ENCODE assay signal across 28 cellular contexts in genomic region chr6:24849713-24850112, GRCh38. TPM values are rescaled to one million over a fixed set of nuclear protein-coding genes. Genes with fewer than 3 reads are reported as not detected.
DNase-seq lines count a peak whose midpoint lies in the region; ATAC-seq and TF ChIP-seq lines count a peak whose summit lies in the region.
"Had no signal": no experiment of that assay in that cellular context is flagged by ENCODE, and none has a peak within 500 bp of the region (broad histone marks: within the 10 kb centered on the region; RNA-seq: fewer than 3 reads in every experiment).

No MANE protein-coding gene starts in this region.

- CTCF ChIA-PET in activated naive CD4-positive, alpha-beta T cell treated with anti-CD3 and anti-CD28 coated beads for 36 hours (lab: Charles Lee) = interaction anchor here (0.9 to 2.1 kb wide), 5 partner anchors 8 to 268 kb away, joined by 3 to 7 read pairs (median 3); no protein-coding TSS in a partner anchor
- CTCF ChIA-PET in T-cell (lab: Charles Lee) = interaction anchor here (0.6 to 0.8 kb wide), 3 partner anchors 159 to 679 kb away, joined by 3 to 4 read pairs (median 3); no protein-coding TSS in a partner anchor

- peaks cover 38% of the 10 kb centered on the region for H3K4me1 Mint-ChIP-seq in activated naive CD4-positive, alpha-beta T cell treated with anti-CD3 and anti-CD28 coated beads for 36 hours (ENCODE audit: low read depth)
- H3K4me1 Mint-ChIP-seq in T-cell = peaks cover 39 to 70% (median 45%) of the 10 kb centered on the region in 3 donors
- H3K4me1 Mint-ChIP-seq in immature natural killer cell = peaks cover 9 to 32% of the 10 kb centered on the region in 2 donors
- peaks cover 34% of the 10 kb centered on the region for H3K4me1 Mint-ChIP-seq in stimulated activated memory B cell treated with anti-CD40 and anti-IgM and Interleukin-4, amounts not matched to agents 10 μg/mL and 1 μg/mL and 100 μg/mL, for 72 hours
- H3K4me1 Mint-ChIP-seq in mesothelial cell of epicardium = peaks cover 6% of the 10 kb centered on the region

- peaks cover 72% of the 10 kb centered on the region for H3K36me3 Mint-ChIP-seq in activated naive CD4-positive, alpha-beta T cell treated with anti-CD3 and anti-CD28 coated beads for 36 hours (ENCODE audit: low read depth)
- H3K36me3 Mint-ChIP-seq in T-cell (peaks cover 77% of the 10 kb centered on the region), immature natural killer cell (peaks cover 7 to 73% (median 54%) of the 10 kb centered on the region in 3 donors), mesothelial cell of epicardium (no peaks in the 10 kb centered on the region)
- peaks cover 81% of the 10 kb centered on the region for H3K36me3 Mint-ChIP-seq in stimulated activated memory B cell treated with anti-CD40 and anti-IgM and Interleukin-4, amounts not matched to agents 10 μg/mL and 1 μg/mL and 100 μg/mL, for 72 hours

- no peaks in the 10 kb centered on the region for H3K27me3 Mint-ChIP-seq in activated naive CD4-positive, alpha-beta T cell treated with anti-CD3 and anti-CD28 coated beads for 36 hours (ENCODE audit: low read depth)
- H3K27me3 Mint-ChIP-seq in T-cell (no peaks in the 10 kb centered on the region), immature natural killer cell (ENCODE audit: low read depth in 3 of 3) (peaks cover 0 to 9% (median 4%) of the 10 kb centered on the region in 3 donors), mesothelial cell of epicardium (ENCODE audit: low read depth) (no peaks in the 10 kb centered on the region)
- no peaks in the 10 kb centered on the region for H3K27me3 Mint-ChIP-seq in stimulated activated memory B cell treated with anti-CD40 and anti-IgM and Interleukin-4, amounts not matched to agents 10 μg/mL and 1 μg/mL and 100 μg/mL, for 72 hours

- TF ChIP-seq CTCF in mesothelial cell of epicardium (IDR thresholded peaks at IDR 0.05; ENCODE audit: unreplicated experiment) = no peak

- POLR2A ChIA-PET in T-cell (lab: Charles Lee) = no interaction called here

- intact Hi-C loops in activated naive CD4-positive, alpha-beta T cell treated with anti-CD3 and anti-CD28 coated beads for 36 hours (cut with micrococcal nuclease) = no loop called here

- peak overlapping the region; percentile 50 for H3K27ac Mint-ChIP-seq in activated naive CD4-positive, alpha-beta T cell treated with anti-CD3 and anti-CD28 coated beads for 36 hours
- peak overlapping the region; percentile 86 to 91 for H3K27ac Mint-ChIP-seq in T-cell
- H3K27ac Mint-ChIP-seq in immature natural killer cell = peak overlapping the region; percentile 52 to 82 (median 70)
- H3K27ac Mint-ChIP-seq in stimulated activated memory B cell treated with anti-CD40 and anti-IgM and Interleukin-4, amounts not matched to agents 10 μg/mL and 1 μg/mL and 100 μg/mL, for 72 hours = peak overlapping the region; percentile 63
- H3K27ac Mint-ChIP-seq in mesothelial cell of epicardium = no peak overlapping the region

- no peak overlapping the region for H3K4me3 Mint-ChIP-seq in activated naive CD4-positive, alpha-beta T cell treated with anti-CD3 and anti-CD28 coated beads for 36 hours
- H3K4me3 Mint-ChIP-seq in T-cell (no peak overlapping the region), immature natural killer cell (no peak overlapping the region), mesothelial cell of epicardium (no peak overlapping the region)
- no peak overlapping the region for H3K4me3 Mint-ChIP-seq in stimulated activated memory B cell treated with anti-CD40 and anti-IgM and Interleukin-4, amounts not matched to agents 10 μg/mL and 1 μg/mL and 100 μg/mL, for 72 hours

- DNase-seq in activated naive CD4-positive, alpha-beta T cell treated with anti-CD3 and anti-CD28 coated beads for 36 hours = no peak
- no peak for DNase-seq in activated naive CD4-positive, alpha-beta T cell treated with anti-CD3 and anti-CD28 coated beads, Interleukin-2, amount 50 U/mL, for 16 hours
- DNase-seq in T-cell = no peak
- no peak for DNase-seq in immature natural killer cell
- no peak for DNase-seq in NCI-H128 (lab: John Stamatoyannopoulos, UW; ENCODE audit: unreplicated experiment)
- DNase-seq in mesothelial cell of epicardium (ENCODE audit: low spot score in 2 of 2, unreplicated experiment in 2 of 2) = no peak
- DNase-seq: activated CD4-positive, alpha-beta T cell treated with anti-CD3 and anti-CD28 coated beads for 1 hour; COR-L47; cortex of kidney; effector memory CD4-positive, alpha-beta T cell; Karpas-422; left colon; NCI-H146; NCI-H226; NCI-H526 treated with DMSO at 0.1 percent for 48 hours; Right ventricle myocardium superior; stimulated activated CD4-positive, alpha-beta T cell treated with anti-CD3 and anti-CD28 coated beads, Interleukin-1b, Interleukin-23, amount 100 ng/mL, for 48 hours; T-helper 2 cell; transverse colon had no signal

- no peak for ATAC-seq in T-cell (replicated peaks in 1 of 4)
- no peak for ATAC-seq in stimulated activated memory B cell treated with anti-CD40 and anti-IgM and Interleukin-4, amounts not matched to agents 10 μg/mL and 1 μg/mL and 100 μg/mL, for 72 hours
- ATAC-seq in HG02970 (IDR thresholded peaks at IDR 0.05; ENCODE audit: low FRiP score, unreplicated experiment) = no peak
- ATAC-seq: left colon, SK-N-SH treated with all-trans-retinoic acid at 6 μM for 48 hours had no signal

- no peaks in the 10 kb centered on the region for H3K9me3 Mint-ChIP-seq in activated naive CD4-positive, alpha-beta T cell treated with anti-CD3 and anti-CD28 coated beads for 36 hours
- H3K9me3 Mint-ChIP-seq in T-cell (no peaks in the 10 kb centered on the region), immature natural killer cell (no peaks in the 10 kb centered on the region), mesothelial cell of epicardium (no peaks in the 10 kb centered on the region)
- H3K9me3 Mint-ChIP-seq in stimulated activated memory B cell treated with anti-CD40 and anti-IgM and Interleukin-4, amounts not matched to agents 10 μg/mL and 1 μg/mL and 100 μg/mL, for 72 hours = no peaks in the 10 kb centered on the region

RNA-seq across cellular contexts. Expression of gene ARMH2, which starts 51.0 kb away (rescaled TPM):
- not detected for total RNA-seq in activated naive CD4-positive, alpha-beta T cell treated with anti-CD3 and anti-CD28 coated beads for 36 hours
- total RNA-seq in T-cell = 1 to 10 TPM; 2.2 to 4.6 (median 3.7) TPM
- not detected for polyA plus RNA-seq in immature natural killer cell
- total RNA-seq in mesothelial cell of epicardium = not detected in 3 replicates
- total RNA-seq: cardiac septum, epithelial cell of proximal tubule, glomerular endothelial cell, left colon, lung microvascular endothelial cell, mucosa of gallbladder, Right ventricle myocardium superior, subcutaneous adipose tissue, transverse colon had no signal
